ENCODE assay signal across 8 cellular contexts in genomic region chr13:73000027-73000674, GRCh38. TPM values are rescaled to one million over a fixed set of nuclear protein-coding genes. Genes with fewer than 3 reads are reported as not detected.
DNase-seq lines count a peak whose midpoint lies in the region; ATAC-seq and TF ChIP-seq lines count a peak whose summit lies in the region.

No MANE protein-coding gene starts in this region.

- ATAC-seq in GM18519 (IDR thresholded peaks at IDR 0.05; ENCODE audit: low FRiP score, unreplicated experiment) (peak; percentile 72), HG03066 (IDR thresholded peaks at IDR 0.05; ENCODE audit: low read depth, unreplicated experiment) (peak; percentile 81), left lung (peak; percentile 53), omental fat pad (ENCODE audit: low FRiP score) (no peak)

- H3K27ac ChIP-seq in 22Rv1 (0 out of 2 replicates have a peak overlapping the region, but pooled peaks have one; percentile 6), left lung (peak overlapping the region in 1 of 2 donors; percentile 38)

- H3K36me3 ChIP-seq in left lung (peaks cover 0 to 19% of the 10 kb centered on the region in 2 donors), MG63 (peaks cover 7% of the 10 kb centered on the region; the same call in 1 of the 2 replicates)

- H3K4me1 ChIP-seq in left lung = no peaks in the 10 kb centered on the region

- H3K9me3 ChIP-seq in left lung = no peaks in the 10 kb centered on the region
- no peaks in the 10 kb centered on the region for H3K9me3 ChIP-seq in MG63

- TF ChIP-seq CTCF in 22Rv1 (IDR thresholded peaks at IDR 0.05) = no peak
- TF ChIP-seq CTCF in left lung (IDR thresholded peaks at IDR 0.05) = no peak
- TF ChIP-seq CTCF in omental fat pad (IDR thresholded peaks at IDR 0.05) = no peak

- intact Hi-C loops in left lung (cut with DNase I) = no loop called here

- DNase-seq in SIG-M5 treated with dmso at 0.1 percent for 504 hours (lab: John Stamatoyannopoulos, UW; ENCODE audit: unreplicated experiment) (peak; percentile 83), left lung (no peak), inferior parietal cortex (ENCODE audit: extremely low spot score) (no peak), MG63 (no peak), omental fat pad (ENCODE audit: low spot score) (no peak)

- H3K27me3 ChIP-seq in left lung (no peaks in the 10 kb centered on the region), MG63 (no peaks in the 10 kb centered on the region)

- H3K4me3 ChIP-seq in left lung = no peak overlapping the region
- no peak overlapping the region for H3K4me3 ChIP-seq in MG63

RNA-seq across cellular contexts. Expression of gene KLF5, which starts 58.7 kb away (rescaled TPM):
- 10 to 100 TPM; 34.4 to 52.9 TPM for total RNA-seq in left lung
- 2.6 and 4.4 TPM in 2 replicates for total RNA-seq in MG63 (2014; rRNA removed; shearing (Covaris generic); ENCODE audit: low replicate concordance)
- total RNA-seq in omental fat pad = 10 to 100 TPM in 2 of 4 donors, 1 to 10 TPM in 2; 3.6 to 32.3 (median 9.6) TPM
